In the genomic region with DNA sequence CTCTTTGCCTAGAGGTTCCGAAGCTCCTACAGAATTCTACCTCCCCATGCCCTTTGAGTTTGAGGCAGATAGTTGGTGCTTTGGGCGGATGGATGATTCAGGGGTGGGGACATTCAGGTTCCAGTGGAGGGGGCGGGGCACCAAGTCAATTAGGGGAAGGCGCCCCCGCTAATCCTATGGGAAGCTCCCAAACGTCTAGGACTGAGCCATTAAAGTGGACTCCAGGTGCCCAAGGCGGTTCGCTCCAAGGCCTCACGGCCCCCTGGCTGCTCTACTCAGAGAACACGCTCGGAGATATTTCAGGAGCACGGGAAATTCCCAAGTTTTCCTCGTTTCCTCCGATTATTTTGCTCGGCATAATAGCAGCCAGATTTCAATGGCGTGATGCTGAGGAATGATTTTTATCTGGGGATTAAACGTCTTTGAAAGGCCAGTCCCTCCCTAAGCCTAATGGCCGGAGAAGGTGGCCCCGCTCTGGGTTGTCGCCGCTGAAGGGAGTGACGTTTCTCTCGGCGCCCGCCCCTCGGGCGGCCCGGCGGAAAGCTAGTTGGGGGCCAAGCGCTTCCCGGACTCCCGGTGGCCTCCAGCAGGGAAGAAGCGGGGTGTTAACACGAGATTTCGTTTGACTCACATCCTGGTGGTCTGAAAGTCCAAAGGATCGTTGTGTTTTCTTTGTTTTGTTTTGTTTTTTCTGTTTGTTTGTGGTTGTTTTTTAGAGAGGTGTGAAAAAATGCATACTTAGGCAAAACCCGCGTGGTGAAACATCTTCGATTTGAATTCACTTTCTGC, we compare ENCODE assay signal across 10 cellular contexts. TPM values are rescaled to one million over a fixed set of nuclear protein-coding genes. Genes with fewer than 3 reads are reported as not detected.
A peak's percentile ranks its signal among the peaks of the same experiment; 100 is the strongest.
DNase-seq lines count a peak whose midpoint lies in the region; ATAC-seq, FAIRE-seq and TF ChIP-seq lines count a peak whose summit lies in the region.
"Had no signal": no experiment of that assay in that cellular context is flagged by ENCODE, and none has a peak within 500 bp of the region (broad histone marks: within the 10 kb centered on the region; RNA-seq: fewer than 3 reads in every experiment).

No MANE protein-coding gene starts in this region.

- peak overlapping the region; percentile 49 for H3K27ac Mint-ChIP-seq in activated CD8-positive, alpha-beta memory T cell treated with anti-CD3 and anti-CD28 coated beads, Interleukin-2, amount 10 ng/mL, durations not matched to agents 7 days and 5 days
- H3K27ac Mint-ChIP-seq in astrocyte (ENCODE audit: unreplicated experiment), result peak overlapping the region; percentile 69

- H3K36me3 Mint-ChIP-seq in activated CD8-positive, alpha-beta memory T cell treated with anti-CD3 and anti-CD28 coated beads, Interleukin-2, amount 10 ng/mL, durations not matched to agents 7 days and 5 days, result peaks cover 9% of the 10 kb centered on the region
- H3K36me3 Mint-ChIP-seq in astrocyte (ENCODE audit: low read depth, unreplicated experiment), result peaks cover 5% of the 10 kb centered on the region

- H3K4me3 ChIP-seq in astrocyte (ENCODE audit: insufficient read depth, low read depth, low read length), result peak overlapping the region; percentile 80
- H3K4me3 ChIP-seq in tibial nerve, result peak overlapping the region; percentile 51 to 78 (median 53)

- peaks cover 81% of the 10 kb centered on the region for H3K27me3 Mint-ChIP-seq in activated CD8-positive, alpha-beta memory T cell treated with anti-CD3 and anti-CD28 coated beads, Interleukin-2, amount 10 ng/mL, durations not matched to agents 7 days and 5 days
- H3K27me3 Mint-ChIP-seq in astrocyte (ENCODE audit: low read depth, unreplicated experiment), result peaks cover 78% of the 10 kb centered on the region

- ATAC-seq in activated CD8-positive, alpha-beta memory T cell treated with anti-CD3 and anti-CD28 coated beads, Interleukin-2, amount 10 ng/mL, durations not matched to agents 7 days and 5 days, result no peak
- no peak for ATAC-seq in GM21381 (IDR thresholded peaks at IDR 0.05; ENCODE audit: unreplicated experiment)
- ATAC-seq: activated naive CD4-positive, alpha-beta T cell treated with anti-CD3 and anti-CD28 coated beads, Interleukin-2, amount 50 U/mL, for 72 hours had no signal

- TF ChIP-seq CTCF in astrocyte (IDR thresholded peaks at IDR 0.05; ENCODE audit: insufficient read depth, low read depth, low read length), result no peak
- no peak for TF ChIP-seq CTCF in tibial nerve (IDR thresholded peaks at IDR 0.05)

- no peaks in the 10 kb centered on the region for H3K9me3 Mint-ChIP-seq in activated CD8-positive, alpha-beta memory T cell treated with anti-CD3 and anti-CD28 coated beads, Interleukin-2, amount 10 ng/mL, durations not matched to agents 7 days and 5 days (ENCODE audit: low read depth)
- peaks cover 20% of the 10 kb centered on the region for H3K9me3 Mint-ChIP-seq in astrocyte (ENCODE audit: unreplicated experiment)

- H3K9me3 ChIP-seq in astrocyte (ENCODE audit: insufficient read depth, low read depth, low read length) (peaks cover 3% of the 10 kb centered on the region), tibial nerve (peaks cover 0 to 4% (median 0%) of the 10 kb centered on the region in 4 donors)

- H3K4me1 ChIP-seq in astrocyte (ENCODE audit: insufficient read depth, low read length) (peaks cover 18% of the 10 kb centered on the region), tibial nerve (peaks cover 0 to 73% (median 21%) of the 10 kb centered on the region in 4 donors)

- peak in 1 of 2 donors; percentile 58 for TF ChIP-seq EP300 in tibial nerve (IDR thresholded peaks at IDR 0.05)

- FAIRE-seq in astrocyte (lab: Jason Lieb, UNC), result no peak
- FAIRE-seq: G401.6 had no signal

- 5 to 6% methylated on average over 35 to 39 of the region's 39 CpGs for WGBS in tibial nerve, 2 donors

- peak overlapping the region; percentile 81 for H3K9ac ChIP-seq in astrocyte (ENCODE audit: low read length)

- H3K27me3 ChIP-seq in astrocyte (ENCODE audit: insufficient read depth, low read length), result peaks cover 69% of the 10 kb centered on the region
- peaks cover 3 to 93% of the 10 kb centered on the region in 2 donors for H3K27me3 ChIP-seq in tibial nerve

- H3K4me3 Mint-ChIP-seq in activated CD8-positive, alpha-beta memory T cell treated with anti-CD3 and anti-CD28 coated beads, Interleukin-2, amount 10 ng/mL, durations not matched to agents 7 days and 5 days, result peak overlapping the region; percentile 54
- H3K4me3 Mint-ChIP-seq in astrocyte (ENCODE audit: unreplicated experiment), result peak overlapping the region; percentile 84

- H2AFZ ChIP-seq in astrocyte (ENCODE audit: low read depth, low read length), result peak overlapping the region; percentile 61

- TF ChIP-seq POLR2A in tibial nerve (IDR thresholded peaks at IDR 0.05), result no peak

- peaks cover 15% of the 10 kb centered on the region for H3K4me1 Mint-ChIP-seq in activated CD8-positive, alpha-beta memory T cell treated with anti-CD3 and anti-CD28 coated beads, Interleukin-2, amount 10 ng/mL, durations not matched to agents 7 days and 5 days
- peaks cover 3% of the 10 kb centered on the region for H3K4me1 Mint-ChIP-seq in astrocyte (ENCODE audit: low read depth, unreplicated experiment)

- peak overlapping the region; percentile 91 for H3K4me2 ChIP-seq in astrocyte (ENCODE audit: low read length)

- CTCF ChIA-PET in activated CD8-positive, alpha-beta memory T cell treated with anti-CD3 and anti-CD28 coated beads, Interleukin-2, amount 10 ng/mL, durations not matched to agents 7 days and 5 days (lab: Charles Lee), result no interaction called here

- no peak for DNase-seq in activated CD8-positive, alpha-beta memory T cell treated with anti-CD3 and anti-CD28 coated beads, Interleukin-2, amount 10 ng/mL, durations not matched to agents 7 days and 5 days
- no peak for DNase-seq in activated CD8-positive, alpha-beta memory T cell treated with anti-CD3 and anti-CD28 coated beads for 24 hours
- DNase-seq in astrocyte (ENCODE audit: low read depth) (no peak), left kidney (ENCODE audit: low read depth, low spot score) (peak; percentile 57), tibial nerve (ENCODE audit: low spot score in 2 of 2) (no peak), NCI-H2171 treated with DMSO at 0.1 percent for 48 hours (lab: John Stamatoyannopoulos, UW) (no peak), iPS-NIHi7 (ENCODE audit: extremely low spot score) (no peak)

- H3K27ac ChIP-seq in astrocyte (ENCODE audit: low read depth, low read length), result no peak overlapping the region
- peak overlapping the region in 1 of 4 donors; percentile 77 for H3K27ac ChIP-seq in tibial nerve

- H3K36me3 ChIP-seq in astrocyte (ENCODE audit: insufficient read depth, low read length), result no peaks in the 10 kb centered on the region
- peaks cover 0 to 5% (median 0%) of the 10 kb centered on the region in 3 donors for H3K36me3 ChIP-seq in tibial nerve

- peaks cover 5% of the 10 kb centered on the region for H3K79me2 ChIP-seq in astrocyte (ENCODE audit: insufficient read depth, low read length)

- H4K20me1 ChIP-seq in astrocyte (ENCODE audit: insufficient read depth, low read length), result peaks cover 27% of the 10 kb centered on the region

RNA-seq across cellular contexts. Expression of a gene that starts 1.5 kb away (rescaled TPM):
- total RNA-seq in activated CD8-positive, alpha-beta memory T cell treated with anti-CD3 and anti-CD28 coated beads, Interleukin-2, amount 10 ng/mL, durations not matched to agents 7 days and 5 days, result under 1 TPM in 1 of 2 experiments, not detected in 1; 0.12 TPM
- total RNA-seq in astrocyte (0.87 and 0.91 TPM in 2 replicates), tibial nerve (10 to 100 TPM in 3 of 4 donors, 1 to 10 TPM in 1; 9.4 to 42.3 (median 21.7) TPM)
- total RNA-seq: activated naive CD4-positive, alpha-beta T cell treated with anti-CD3 and anti-CD28 coated beads, Interleukin-2, amount 50 U/mL, for 72 hours had no signal
